Comparison of ENCODE assay signal across 1 cellular context in genomic region chr20:32623667-32624157, GRCh38.
TF ChIP-seq lines count a peak whose summit lies in the region.

No MANE protein-coding gene starts in this region.

TF ChIP-seq in HepG2, 621 proteins besides CTCF, POLR2A, EP300 and RAD21 (continued from another document and continues in another):
- TF ChIP-seq ZNF691 (CRISPR knock-in tag; IDR thresholded peaks at IDR 0.05; ENCODE audit: borderline replicate concordance, low read depth) (no peak), ZNF704 (CRISPR knock-in tag; IDR thresholded peaks at IDR 0.05; ENCODE audit: borderline replicate concordance) (0 out of 2 replicates have a peak, but pooled peaks have one; percentile 31), HMG20B (CRISPR knock-in tag; conservative IDR thresholded peaks at IDR 0.05) (no peak), MEIS2 (CRISPR knock-in tag; IDR thresholded peaks at IDR 0.05) (no peak), TAF1 (CRISPR knock-in tag; IDR thresholded peaks at IDR 0.05) (no peak), AGO1 (IDR thresholded peaks at IDR 0.05; ENCODE audit: low read depth, low read length, poor library complexity, severe bottlenecking) (peak; percentile 51), ZMAT3 (CRISPR knock-in tag; conservative IDR thresholded peaks at IDR 0.05) (no peak), RFX3 (CRISPR knock-in tag; IDR thresholded peaks at IDR 0.05) (no peak), ZBTB44 (CRISPR knock-in tag; IDR thresholded peaks at IDR 0.05) (no peak), MXD3 (CRISPR knock-in tag; IDR thresholded peaks at IDR 0.05) (0 out of 2 replicates have a peak, but pooled peaks have one; percentile 26), TBP (CRISPR knock-in tag; IDR thresholded peaks at IDR 0.05) (no peak), BHLHE40 (IDR thresholded peaks at IDR 0.05; ENCODE audit: low read length) (peak; percentile 53), TEAD3 (CRISPR knock-in tag; optimal IDR thresholded peaks at IDR 0.05; ENCODE audit: borderline replicate concordance) (peak; percentile 2), MXD1 (CRISPR knock-in tag; IDR thresholded peaks at IDR 0.05) (no peak), GATAD2A (CRISPR knock-in tag; IDR thresholded peaks at IDR 0.05) (no peak), POGK (CRISPR knock-in tag; conservative IDR thresholded peaks at IDR 0.05) (0 out of 2 replicates have a peak, but pooled peaks have one; percentile 7), POLR2AphosphoS2 (IDR thresholded peaks at IDR 0.05; ENCODE audit: low read depth, low read length) (no peak), KLF6 (CRISPR knock-in tag; IDR thresholded peaks at IDR 0.05) (no peak), TGIF2 (CRISPR knock-in tag; IDR thresholded peaks at IDR 0.05) (no peak), HNRNPLL (IDR thresholded peaks at IDR 0.05; ENCODE audit: low read depth, low read length, poor library complexity, severe bottlenecking) (no peak), GATAD1 (CRISPR knock-in tag; IDR thresholded peaks at IDR 0.05) (no peak), ZBTB8A (CRISPR knock-in tag; IDR thresholded peaks at IDR 0.05; ENCODE audit: borderline replicate concordance, low read depth) (no peak), RXRA (CRISPR knock-in tag; IDR thresholded peaks at IDR 0.05) (peak; percentile 74), POLR2G (IDR thresholded peaks at IDR 0.05; ENCODE audit: low read depth, low read length) (no peak), ZSCAN22 (CRISPR knock-in tag; IDR thresholded peaks at IDR 0.05) (no peak), NR2F1 (CRISPR knock-in tag; IDR thresholded peaks at IDR 0.05) (0 out of 4 replicates have a peak, but pooled peaks of 1 of the 2 experiments have one; percentile 38), ZNF235 (CRISPR knock-in tag; IDR thresholded peaks at IDR 0.05; ENCODE audit: borderline replicate concordance) (no peak), HIVEP1 (CRISPR knock-in tag; IDR thresholded peaks at IDR 0.05) (no peak), ZNF687 (CRISPR knock-in tag; IDR thresholded peaks at IDR 0.05) (peak; percentile 86), ZFP36 (IDR thresholded peaks at IDR 0.05; ENCODE audit: borderline replicate concordance, low read depth, low read length, partially characterized antibody) (no peak), ZNF768 (CRISPR knock-in tag; IDR thresholded peaks at IDR 0.05) (peak; percentile 17; the same call in 1 of the 2 replicates), JDP2 (CRISPR knock-in tag; IDR thresholded peaks at IDR 0.05; ENCODE audit: borderline replicate concordance) (no peak), ZNF589 (CRISPR knock-in tag; conservative IDR thresholded peaks at IDR 0.05) (no peak), ZFP62 (CRISPR knock-in tag; IDR thresholded peaks at IDR 0.05) (no peak), ZNF615 (CRISPR knock-in tag; IDR thresholded peaks at IDR 0.05; ENCODE audit: borderline replicate concordance) (no peak), ARID3A (IDR thresholded peaks at IDR 0.05; ENCODE audit: low read depth, low read length) (no peak), NFRKB (IDR thresholded peaks at IDR 0.05) (no peak), ZNF30 (CRISPR knock-in tag; IDR thresholded peaks at IDR 0.05) (no peak), MLLT10 (CRISPR knock-in tag; IDR thresholded peaks at IDR 0.05) (0 out of 2 replicates have a peak, but pooled peaks have one; percentile 38), ATF2 (CRISPR knock-in tag; IDR thresholded peaks at IDR 0.05) (no peak), EZH2 (conservative IDR thresholded peaks at IDR 0.05; ENCODE audit: low read depth, low read length) (no peak), NR2C2 (CRISPR knock-in tag; IDR thresholded peaks at IDR 0.05; ENCODE audit: borderline replicate concordance) (0 out of 2 replicates have a peak, but pooled peaks have one; percentile 15), DNMT1 (CRISPR knock-in tag; IDR thresholded peaks at IDR 0.05) (no peak), STAT5B (CRISPR knock-in tag; IDR thresholded peaks at IDR 0.05) (no peak), ZSCAN30 (CRISPR knock-in tag; IDR thresholded peaks at IDR 0.05) (no peak), ZNF614 (CRISPR knock-in tag; IDR thresholded peaks at IDR 0.05; ENCODE audit: borderline replicate concordance) (no peak), SNAPC5 (CRISPR knock-in tag; IDR thresholded peaks at IDR 0.05; ENCODE audit: borderline replicate concordance) (no peak), MAFG (CRISPR knock-in tag; IDR thresholded peaks at IDR 0.05) (no peak), ZNF282 (IDR thresholded peaks at IDR 0.05; ENCODE audit: partially characterized antibody) (no peak), CREBL2 (CRISPR knock-in tag; IDR thresholded peaks at IDR 0.05; ENCODE audit: borderline replicate concordance) (no peak), THRA (CRISPR knock-in tag; IDR thresholded peaks at IDR 0.05; ENCODE audit: borderline replicate concordance) (peak; percentile 73; the same call in 1 of the 2 replicates), ZNF576 (CRISPR knock-in tag; IDR thresholded peaks at IDR 0.05) (peak; percentile 31; the same call in 1 of the 2 replicates), NCOA2 (CRISPR knock-in tag; IDR thresholded peaks at IDR 0.05) (no peak), NCOA1 (CRISPR knock-in tag; IDR thresholded peaks at IDR 0.05) (no peak), MED8 (CRISPR knock-in tag; IDR thresholded peaks at IDR 0.05; ENCODE audit: insufficient replicate concordance) (no peak), SIN3A (IDR thresholded peaks at IDR 0.05; ENCODE audit: borderline replicate concordance, low read depth, low read length) (no peak), HMG20A (CRISPR knock-in tag; IDR thresholded peaks at IDR 0.05; ENCODE audit: borderline replicate concordance) (no peak), ZNF644 (CRISPR knock-in tag; IDR thresholded peaks at IDR 0.05; ENCODE audit: low read depth) (no peak)
